In the genomic region with DNA sequence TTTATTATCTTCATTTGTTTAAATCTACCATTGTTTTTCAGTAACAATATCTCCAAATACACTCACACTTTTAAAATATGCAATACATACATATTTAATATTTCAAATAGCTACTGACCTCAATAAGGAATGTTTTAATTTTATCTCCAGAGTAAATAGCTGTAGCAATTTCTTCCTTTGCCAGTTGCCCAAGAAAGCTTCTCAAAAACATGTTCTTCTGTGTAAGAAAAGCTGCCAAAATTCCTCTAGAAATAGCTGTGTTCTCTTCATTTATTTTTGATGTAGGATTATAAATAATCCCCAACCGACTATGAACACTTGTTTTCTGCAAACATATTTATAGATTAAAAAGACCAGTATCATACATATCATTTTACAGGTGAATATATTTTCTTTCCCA, we compare ENCODE assay signal across 17 cellular contexts.
DNase-seq lines count a peak whose midpoint lies in the region; ATAC-seq and TF ChIP-seq lines count a peak whose summit lies in the region.
"Had no signal": no experiment of that assay in that cellular context is flagged by ENCODE, and none has a peak within 500 bp of the region (broad histone marks: within the 10 kb centered on the region; RNA-seq: fewer than 3 reads in every experiment).

No MANE protein-coding gene starts in this region.

- H3K4me2 ChIP-seq in IMR-90 (ENCODE audit: low read depth, low read length), result no peak overlapping the region

- H2BK15ac ChIP-seq in IMR-90 (ENCODE audit: low read depth, low read length), result no peak overlapping the region

- no peak overlapping the region for H2AK9ac ChIP-seq in IMR-90 (replicated peaks; ENCODE audit: low read depth, low read length, poor library complexity)

- no peak overlapping the region for H3K56ac ChIP-seq in IMR-90 (ENCODE audit: extremely low read depth, insufficient read depth, low read length)

- H3K36me3 ChIP-seq in IMR-90 (ENCODE audit: control insufficient read depth, insufficient read depth, low read length) (peaks cover 4% of the 10 kb centered on the region), sigmoid colon (peaks cover 0 to 11% (median 2%) of the 10 kb centered on the region in 4 donors)
- H3K36me3 ChIP-seq: BE2C had no signal

- no peaks in the 10 kb centered on the region for H3K79me1 ChIP-seq in IMR-90 (ENCODE audit: low read depth in 1 of 2, low read length in 2 of 2)

- intact Hi-C loops in IMR-90 (cut with micrococcal nuclease), result no loop called here
- intact Hi-C loops in sigmoid colon (cut with DNase I), result no loop called here

- H3K23ac ChIP-seq in IMR-90 (ENCODE audit: low read depth, low read length), result no peak overlapping the region

- H3K9me3 ChIP-seq in IMR-90 (ENCODE audit: control insufficient read depth, insufficient read depth, low read length) (no peaks in the 10 kb centered on the region), sigmoid colon (no peaks in the 10 kb centered on the region)
- H3K9me3 ChIP-seq: BE2C, Caco-2 had no signal

- no peak overlapping the region for H2BK5ac ChIP-seq in IMR-90 (ENCODE audit: low read depth, low read length, poor library complexity, severe bottlenecking)

- no peak for DNase-seq in IMR-90
- peak; percentile 34 for DNase-seq in choroid plexus epithelial cell (ENCODE audit: low read depth)
- DNase-seq in fibroblast of the aortic adventitia (ENCODE audit: low read depth), result peak; percentile 52
- DNase-seq in superior temporal gyrus (ENCODE audit: extremely low spot score), result peak; percentile 29
- no peak for DNase-seq in activated naive CD4-positive, alpha-beta T cell treated with anti-CD3 and anti-CD28 coated beads, Interleukin-2, amount 50 U/mL, for 72 hours (ENCODE audit: low spot score in 2 of 2)
- DNase-seq in HUDEP-2 (lab: John Stamatoyannopoulos, UW; ENCODE audit: unreplicated experiment in 76 of 76), result no peak
- no peak for DNase-seq in sigmoid colon
- DNase-seq: BE2C; C1 segment of cervical spinal cord; Caco-2; CD4-positive, alpha-beta T cell; DMS153; DMS79; GF-D8; GOT3; H7 had no signal

- H4K91ac ChIP-seq in IMR-90 (ENCODE audit: insufficient read depth, low read depth, low read length), result no peak overlapping the region

- H4K5ac ChIP-seq in IMR-90 (ENCODE audit: low read depth, low read length), result no peak overlapping the region

- no peaks in the 10 kb centered on the region for H4K20me1 ChIP-seq in IMR-90 (ENCODE audit: insufficient read depth, low read length)

- no peak for TF ChIP-seq EP300 in sigmoid colon (IDR thresholded peaks at IDR 0.05)

- no peak overlapping the region for H3K9ac ChIP-seq in IMR-90 (ENCODE audit: low read depth, low read length)

- no peaks in the 10 kb centered on the region for H3K9me1 ChIP-seq in IMR-90 (ENCODE audit: insufficient read depth, low read length)

- TF ChIP-seq RAD21 in IMR-90 (IDR thresholded peaks at IDR 0.05; ENCODE audit: low read length), result no peak

- POLR2A ChIA-PET in IMR-90 (lab: Charles Lee; ENCODE audit: unreplicated experiment), result no interaction called here

- H3K27me3 ChIP-seq in IMR-90 (ENCODE audit: control insufficient read depth, insufficient read depth, low read length) (no peaks in the 10 kb centered on the region), sigmoid colon (no peaks in the 10 kb centered on the region)
- H3K27me3 ChIP-seq: BE2C had no signal

- H3K27ac ChIP-seq in IMR-90 (ENCODE audit: insufficient read depth, low read length) (no peak overlapping the region), sigmoid colon (no peak overlapping the region)

- dilution Hi-C loops in IMR-90 (cut with HindIII; ENCODE audit: low sequenced_read_pairs, unreplicated experiment), result no loop called here

- no peaks in the 10 kb centered on the region for H3K4me1 ChIP-seq in IMR-90 (ENCODE audit: control insufficient read depth, insufficient read depth, low read length)
- no peaks in the 10 kb centered on the region for H3K4me1 ChIP-seq in sigmoid colon
- H3K4me1 ChIP-seq: BE2C, Caco-2 had no signal

- H2AFZ ChIP-seq in IMR-90 (replicated peaks; ENCODE audit: low read length, poor library complexity), result no peak overlapping the region

- no peak overlapping the region for H3K4me3 ChIP-seq in IMR-90 (ENCODE audit: insufficient read depth, low read depth, low read length)
- H3K4me3 ChIP-seq in choroid plexus epithelial cell (ENCODE audit: low read depth, low read length), result no peak overlapping the region
- H3K4me3 ChIP-seq in fibroblast of the aortic adventitia (ENCODE audit: low read depth, low read length), result no peak overlapping the region
- H3K4me3 ChIP-seq in sigmoid colon, result no peak overlapping the region

- no peak overlapping the region for H2AK5ac ChIP-seq in IMR-90 (ENCODE audit: low read depth, low read length)

- CTCF ChIA-PET in IMR-90 (lab: Yijun Ruan, JAX), result no interaction called here

- no peak overlapping the region for H3K18ac ChIP-seq in IMR-90 (ENCODE audit: low read depth, low read length)

- H3K4ac ChIP-seq in IMR-90 (ENCODE audit: low read depth, low read length), result no peak overlapping the region

- no CpG with 5 or more reads among the region's 1 CpG for WGBS in IMR-90 (ENCODE audit: extremely low coverage in 2 of 2, insufficient read length in 1 of 2), 2 experiments
- 74 to 80% methylated on average over 1 of the region's 1 CpG for WGBS in sigmoid colon, 2 donors

- H3K36me3 Mint-ChIP-seq in activated naive CD4-positive, alpha-beta T cell treated with anti-CD3 and anti-CD28 coated beads, Interleukin-2, amount 50 U/mL, for 72 hours, result no peaks in the 10 kb centered on the region

- TF ChIP-seq CTCF in IMR-90 (conservative IDR thresholded peaks at IDR 0.05; ENCODE audit: low read depth, low read length) (no peak), choroid plexus epithelial cell (conservative IDR thresholded peaks at IDR 0.05; ENCODE audit: low read depth, low read length) (no peak), fibroblast of the aortic adventitia (IDR thresholded peaks at IDR 0.05; ENCODE audit: insufficient read depth, low read length) (no peak), sigmoid colon (IDR thresholded peaks at IDR 0.05) (no peak)

- H2BK20ac ChIP-seq in IMR-90 (ENCODE audit: low read depth, low read length), result no peak overlapping the region

- H3K9me3 Mint-ChIP-seq in activated naive CD4-positive, alpha-beta T cell treated with anti-CD3 and anti-CD28 coated beads, Interleukin-2, amount 50 U/mL, for 72 hours, result peaks cover 0 to 5% of the 10 kb centered on the region in 2 donors

- H3K27ac Mint-ChIP-seq in activated naive CD4-positive, alpha-beta T cell treated with anti-CD3 and anti-CD28 coated beads, Interleukin-2, amount 50 U/mL, for 72 hours, result no peak overlapping the region
- H3K27ac Mint-ChIP-seq: CD4-positive, alpha-beta T cell had no signal

- ATAC-seq in IMR-90 (ENCODE audit: low read depth), result peak; percentile 35; the same call in 1 of the 2 replicates
- ATAC-seq in activated naive CD4-positive, alpha-beta T cell treated with anti-CD3 and anti-CD28 coated beads, Interleukin-2, amount 50 U/mL, for 72 hours, result no peak
- ATAC-seq: HCT116 had no signal

- H3K14ac ChIP-seq in IMR-90 (replicated peaks; ENCODE audit: low read depth, low read length), result no peak overlapping the region

- no peak overlapping the region for H2BK120ac ChIP-seq in IMR-90 (ENCODE audit: low read depth, low read length)

- no peak overlapping the region for H4K8ac ChIP-seq in IMR-90 (ENCODE audit: low read depth in 2 of 2, low read length in 2 of 2)

- in situ Hi-C loops in IMR-90 (cut with MboI; ENCODE audit: low sequenced_read_pairs), result no loop called here

- no TSS peak for BruUV-seq in IMR-90 (replicated peaks; lab: Mats Ljungman, UMichigan)

- TF ChIP-seq POLR2A in IMR-90 (IDR thresholded peaks at IDR 0.05; ENCODE audit: low read depth, low read length), result no peak
- TF ChIP-seq POLR2A in sigmoid colon (IDR thresholded peaks at IDR 0.05), result no peak

TF ChIP-seq in IMR-90, 13 proteins besides CTCF, POLR2A, EP300 and RAD21:
- TF ChIP-seq MXI1 (IDR thresholded peaks at IDR 0.05; ENCODE audit: borderline replicate concordance, low read depth, low read length), result no peak
- TF ChIP-seq SMC3 (IDR thresholded peaks at IDR 0.05; ENCODE audit: low read depth, low read length), result no peak
- no peak for TF ChIP-seq CEBPB (IDR thresholded peaks at IDR 0.05; ENCODE audit: low read depth, low read length)
- TF ChIP-seq, protein P1, sequence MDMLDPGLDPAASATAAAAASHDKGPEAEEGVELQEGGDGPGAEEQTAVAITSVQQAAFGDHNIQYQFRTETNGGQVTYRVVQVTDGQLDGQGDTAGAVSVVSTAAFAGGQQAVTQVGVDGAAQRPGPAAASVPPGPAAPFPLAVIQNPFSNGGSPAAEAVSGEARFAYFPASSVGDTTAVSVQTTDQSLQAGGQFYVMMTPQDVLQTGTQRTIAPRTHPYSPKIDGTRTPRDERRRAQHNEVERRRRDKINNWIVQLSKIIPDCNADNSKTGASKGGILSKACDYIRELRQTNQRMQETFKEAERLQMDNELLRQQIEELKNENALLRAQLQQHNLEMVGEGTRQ (IDR thresholded peaks at IDR 0.05; ENCODE audit: low read depth, low read length), result no peak
- no peak for TF ChIP-seq FOS (IDR thresholded peaks at IDR 0.05; ENCODE audit: low read depth, low read length)
- no peak for TF ChIP-seq MAFK (IDR thresholded peaks at IDR 0.05; ENCODE audit: low read depth, low read length)
- no peak for TF ChIP-seq BHLHE40 (IDR thresholded peaks at IDR 0.05; ENCODE audit: low read depth, low read length)
- no peak for TF ChIP-seq MAZ (IDR thresholded peaks at IDR 0.05; ENCODE audit: borderline replicate concordance, low read depth, low read length)
- TF ChIP-seq, protein P2, sequence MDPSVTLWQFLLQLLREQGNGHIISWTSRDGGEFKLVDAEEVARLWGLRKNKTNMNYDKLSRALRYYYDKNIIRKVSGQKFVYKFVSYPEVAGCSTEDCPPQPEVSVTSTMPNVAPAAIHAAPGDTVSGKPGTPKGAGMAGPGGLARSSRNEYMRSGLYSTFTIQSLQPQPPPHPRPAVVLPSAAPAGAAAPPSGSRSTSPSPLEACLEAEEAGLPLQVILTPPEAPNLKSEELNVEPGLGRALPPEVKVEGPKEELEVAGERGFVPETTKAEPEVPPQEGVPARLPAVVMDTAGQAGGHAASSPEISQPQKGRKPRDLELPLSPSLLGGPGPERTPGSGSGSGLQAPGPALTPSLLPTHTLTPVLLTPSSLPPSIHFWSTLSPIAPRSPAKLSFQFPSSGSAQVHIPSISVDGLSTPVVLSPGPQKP (IDR thresholded peaks at IDR 0.05; ENCODE audit: borderline replicate concordance, low read depth, low read length), result no peak
- TF ChIP-seq NFE2L2 (IDR thresholded peaks at IDR 0.05; ENCODE audit: low read depth, low read length), result no peak
- no peak for TF ChIP-seq RCOR1 (IDR thresholded peaks at IDR 0.05; ENCODE audit: insufficient replicate concordance, low read length)
- TF ChIP-seq CHD1 (IDR thresholded peaks at IDR 0.05; ENCODE audit: low read depth, low read length), result no peak
- no peak for TF ChIP-seq RFX5 (IDR thresholded peaks at IDR 0.05; ENCODE audit: low read depth, low read length)

Comparison
In these comparisons a context has a peak if more than half of its experiments do, and no peak if none do; other contexts are left out.
1. DNase-seq: peak in choroid plexus epithelial cell (single experiment), fibroblast of the aortic adventitia (single experiment) and superior temporal gyrus (single experiment); none in IMR-90 (single experiment), activated naive CD4-positive, alpha-beta T cell treated with anti-CD3 and anti-CD28 coated beads, Interleukin-2, amount 50 U/mL, for 72 hours (0 of 2), HUDEP-2 (0 of 76) and sigmoid colon (single experiment).